7 cellular contexts compared by ENCODE assay signal in the genomic region with DNA sequence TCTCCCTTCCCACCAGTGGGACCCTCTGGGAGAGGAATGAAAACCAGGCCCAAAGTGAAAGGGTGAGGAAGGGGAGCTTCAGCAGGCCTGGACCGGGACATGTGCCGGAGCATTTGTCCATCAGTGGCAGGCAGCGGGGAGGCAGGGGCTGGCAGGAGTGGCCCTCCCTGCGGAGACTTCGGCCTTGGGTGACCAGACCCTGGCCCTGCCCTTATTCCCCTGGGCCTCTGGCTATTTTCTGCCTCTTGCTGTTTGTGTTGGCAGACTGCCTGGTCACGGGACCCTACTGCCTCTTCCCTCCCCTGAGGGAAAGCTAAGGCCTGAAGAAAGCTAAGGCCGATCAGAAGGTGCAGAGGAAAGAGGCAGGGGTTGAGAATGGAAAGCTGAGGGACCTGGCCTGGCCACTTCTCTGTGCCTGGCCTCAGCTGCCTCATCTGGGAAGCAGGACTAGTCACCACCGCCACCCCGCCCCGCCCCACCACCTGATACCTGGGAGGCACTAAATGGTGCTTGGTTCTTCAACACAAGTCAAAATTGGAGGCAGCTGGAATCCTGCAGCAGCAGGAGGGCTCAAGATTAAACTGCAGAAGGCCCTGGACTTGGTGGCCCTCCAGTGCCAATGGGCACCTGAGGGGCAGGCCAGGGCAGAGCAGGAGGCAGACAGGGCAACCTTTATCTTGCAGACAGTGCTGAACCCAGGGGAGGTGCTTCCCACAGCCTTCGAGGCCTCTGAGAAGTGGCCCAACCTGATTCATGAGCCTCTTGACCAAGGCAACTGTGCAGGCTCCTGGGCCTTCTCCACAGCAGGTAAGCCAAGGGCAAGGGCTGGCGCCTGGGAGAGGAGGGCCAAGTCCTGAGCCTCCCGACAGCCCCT. TPM values are rescaled to one million over a fixed set of nuclear protein-coding genes. Genes with fewer than 3 reads are reported as not detected.
DNase-seq lines count a peak whose midpoint lies in the region; TF ChIP-seq lines count a peak whose summit lies in the region.

No MANE protein-coding gene starts in this region.

- no peaks in the 10 kb centered on the region for H3K27me3 ChIP-seq in tibial artery

- H3K4me3 ChIP-seq in cardiac fibroblast (replicated peaks in 1 of 2; ENCODE audit: low read depth in 2 of 2, low read length in 2 of 2) (no peak overlapping the region), tibial artery (peak overlapping the region; percentile 27 to 34)

- TF ChIP-seq CTCF in cardiac fibroblast (IDR thresholded peaks at IDR 0.05; ENCODE audit: low read depth, low read length), result no peak
- TF ChIP-seq CTCF in tibial artery (IDR thresholded peaks at IDR 0.05), result no peak

- in situ Hi-C loops in G401 (cut with HindIII; ENCODE audit: low sequenced_read_pairs), result no loop called here

- peak overlapping the region; percentile 87 to 91 for H3K27ac ChIP-seq in tibial artery

- peaks cover 34 to 50% (median 45%) of the 10 kb centered on the region in 3 donors for H3K36me3 ChIP-seq in tibial artery

- H3K4me1 ChIP-seq in tibial artery, result peaks cover 0 to 99% (median 91%) of the 10 kb centered on the region in 4 donors

- H3K9me3 ChIP-seq in tibial artery, result no peaks in the 10 kb centered on the region

- intact Hi-C loops in tibial artery (cut with DNase I; ENCODE audit: low total_unique reads), result no loop called here

- DNase-seq in NCI-H146 (lab: John Stamatoyannopoulos, UW), result peak; percentile 74
- DNase-seq in cardiac fibroblast (ENCODE audit: low read depth in 2 of 2), result peak; percentile 71 to 86
- DNase-seq in left kidney (ENCODE audit: low read depth, low spot score), result peak; percentile 80
- DNase-seq in tibial artery, result peak; percentile 87 to 98
- DNase-seq in superior temporal gyrus (ENCODE audit: extremely low spot score), result no peak
- no peak for DNase-seq in G401 (ENCODE audit: low spot score)
- DNase-seq in GM19240 (ENCODE audit: insufficient read length, low spot score), result no peak

RNA-seq across cellular contexts. Expression of gene TINAGL1, which starts 7.9 kb away (rescaled TPM):
- 61.7 and 64.3 TPM in 2 replicates for total RNA-seq in G401 (2014; rRNA removed; shearing (Covaris generic))

RNA-seq across cellular contexts. Expression of gene HCRTR1, which starts 33.3 kb away (rescaled TPM):
- total RNA-seq in G401 (2014; rRNA removed; shearing (Covaris generic)), result 2.0 and 4.2 TPM in 2 replicates

Comparison
In these comparisons a context has a peak if more than half of its experiments do, and no peak if none do; other contexts are left out.
1. DNase-seq: peak in NCI-H146 (single experiment), cardiac fibroblast (2 of 2), left kidney (single experiment) and tibial artery (2 of 2); none in superior temporal gyrus (single experiment), G401 (single experiment) and GM19240 (single experiment).
2. H3K4me3 ChIP-seq: peak in tibial artery (2 of 2); none in cardiac fibroblast (0 of 2).